16 cellular contexts compared by ENCODE assay signal in genomic region chr1:114750780-114751179, GRCh38. TPM values are rescaled to one million over a fixed set of nuclear protein-coding genes. Genes with fewer than 3 reads are reported as not detected.
DNase-seq lines count a peak whose midpoint lies in the region; ATAC-seq and TF ChIP-seq lines count a peak whose summit lies in the region.
"Had no signal": no experiment of that assay in that cellular context is flagged by ENCODE, and none has a peak within 500 bp of the region (broad histone marks: within the 10 kb centered on the region; RNA-seq: fewer than 3 reads in every experiment).

No MANE protein-coding gene starts in this region.

- no peaks in the 10 kb centered on the region for H3F3A ChIP-seq in smooth muscle cell (ENCODE audit: low read depth)

- H2AFZ ChIP-seq in hepatocyte = no peak overlapping the region
- H2AFZ ChIP-seq in smooth muscle cell (ENCODE audit: low read depth) = no peak overlapping the region

- DNase-seq in left ventricle myocardium inferior (no peak), Right ventricle myocardium inferior (ENCODE audit: missing footprints) (no peak), NCI-H510A treated with DMSO at 0.1 percent for 48 hours (lab: John Stamatoyannopoulos, UW) (peak; percentile 84), hepatocyte (ENCODE audit: low spot score) (no peak), smooth muscle cell (lab: John Stamatoyannopoulos, UW; ENCODE audit: unreplicated experiment) (no peak)
- DNase-seq in effector CD4-positive, alpha-beta T cell = no peak
- DNase-seq: activated CD4-positive, alpha-beta T cell treated with anti-CD3 and anti-CD28 coated beads, Interleukin-2, amount 50 U/mL, for 4 hours; dorsolateral prefrontal cortex; GDM1 had no signal

- no peaks in the 10 kb centered on the region for H3K9me2 ChIP-seq in hepatocyte (replicated peaks; ENCODE audit: insufficient read depth)

- TF ChIP-seq CTCF in left ventricle myocardium inferior (IDR thresholded peaks at IDR 0.05; ENCODE audit: borderline replicate concordance) = no peak
- no peak for TF ChIP-seq CTCF in hepatocyte (IDR thresholded peaks at IDR 0.05; ENCODE audit: poor library complexity)
- TF ChIP-seq CTCF in smooth muscle cell (IDR thresholded peaks at IDR 0.05; ENCODE audit: borderline replicate concordance, insufficient read depth, poor library complexity, severe bottlenecking) = no peak

- H4K20me1 ChIP-seq in hepatocyte (ENCODE audit: insufficient read depth, poor library complexity, severe bottlenecking) (peaks cover 98% of the 10 kb centered on the region), smooth muscle cell (ENCODE audit: low read depth) (peaks cover 100% of the 10 kb centered on the region)

- intact Hi-C loops in left ventricle myocardium inferior (cut with micrococcal nuclease) = no loop called here
- intact Hi-C loops in Right ventricle myocardium inferior (cut with DNase I) = no loop called here

- peak overlapping the region; percentile 77 for H3K27ac ChIP-seq in left ventricle myocardium inferior (replicated peaks)
- H3K27ac ChIP-seq in hepatocyte = no peak overlapping the region
- peak overlapping the region; percentile 29 for H3K27ac ChIP-seq in smooth muscle cell (ENCODE audit: low read depth)
- H3K27ac ChIP-seq: dorsolateral prefrontal cortex, gastroesophageal sphincter had no signal

- peaks cover 100% of the 10 kb centered on the region for H3K79me2 ChIP-seq in hepatocyte
- peaks cover 100% of the 10 kb centered on the region for H3K79me2 ChIP-seq in smooth muscle cell (ENCODE audit: low read depth)

- ATAC-seq in Right ventricle myocardium inferior = no peak
- ATAC-seq in HG03159 (IDR thresholded peaks at IDR 0.05; ENCODE audit: unreplicated experiment) = no peak
- ATAC-seq in GM18517 (IDR thresholded peaks at IDR 0.05; ENCODE audit: unreplicated experiment) = no peak
- ATAC-seq: gastroesophageal sphincter; stimulated activated effector memory CD8-positive, alpha-beta T cell treated with anti-CD3 and anti-CD28 coated beads, Interleukin-12 subunit alpha, Interleukin-12 subunit beta, amount 100 ng/mL, for 72 hours had no signal

- H3K27me3 ChIP-seq in left ventricle myocardium inferior (ENCODE audit: low read depth) (no peaks in the 10 kb centered on the region), hepatocyte (no peaks in the 10 kb centered on the region), smooth muscle cell (ENCODE audit: low read depth) (no peaks in the 10 kb centered on the region)
- H3K27me3 ChIP-seq: dorsolateral prefrontal cortex, gastroesophageal sphincter had no signal

- H3K4me3 ChIP-seq in left ventricle myocardium inferior (peak overlapping the region; percentile 27), hepatocyte (no peak overlapping the region), smooth muscle cell (no peak overlapping the region)
- H3K4me3 ChIP-seq: gastroesophageal sphincter had no signal

- H3K4me1 ChIP-seq in left ventricle myocardium inferior (peaks cover 100% of the 10 kb centered on the region), hepatocyte (ENCODE audit: insufficient read depth) (peaks cover 21% of the 10 kb centered on the region), smooth muscle cell (ENCODE audit: low read depth) (peaks cover 18% of the 10 kb centered on the region)

- H3K4me2 ChIP-seq in hepatocyte (peak overlapping the region; percentile 18), smooth muscle cell (no peak overlapping the region)

- WGBS in hepatocyte (ENCODE audit: low lambda C conversion rate, missing lambda C conversion rate) = 78% methylated on average over 5 of the region's 5 CpGs
- 86% methylated on average over 5 of the region's 5 CpGs for WGBS in smooth muscle cell (ENCODE audit: low lambda C conversion rate)

- no peak overlapping the region for H3K9ac ChIP-seq in smooth muscle cell (ENCODE audit: low read depth)

- no peaks in the 10 kb centered on the region for H3K9me3 ChIP-seq in left ventricle myocardium inferior (replicated peaks)
- H3K9me3 ChIP-seq in hepatocyte (ENCODE audit: low read depth) = no peaks in the 10 kb centered on the region
- no peaks in the 10 kb centered on the region for H3K9me3 ChIP-seq in smooth muscle cell (replicated peaks; ENCODE audit: low read depth)
- H3K9me3 ChIP-seq: gastroesophageal sphincter had no signal

- peaks cover 24% of the 10 kb centered on the region for H3K36me3 ChIP-seq in left ventricle myocardium inferior
- H3K36me3 ChIP-seq in hepatocyte (replicated peaks; ENCODE audit: insufficient read depth, low read depth) = peaks cover 7% of the 10 kb centered on the region
- H3K36me3 ChIP-seq in smooth muscle cell (ENCODE audit: low read depth) = peaks cover 12% of the 10 kb centered on the region

RNA-seq across cellular contexts. Expression of gene CSDE1, which starts 7.0 kb away (rescaled TPM):
- total RNA-seq in left ventricle myocardium inferior = 910 TPM
- 873 TPM for total RNA-seq in Right ventricle myocardium inferior
- total RNA-seq in hepatocyte = 800 and 802 TPM in 2 replicates
- 152 and 161 TPM in 2 replicates for polyA plus RNA-seq in hepatocyte
- total RNA-seq in smooth muscle cell = 768 and 827 TPM in 2 replicates
- 160 and 173 TPM in 2 replicates for polyA plus RNA-seq in smooth muscle cell

RNA-seq across cellular contexts. Expression of gene SIKE1, which starts 29.7 kb away (rescaled TPM):
- 26.0 TPM for total RNA-seq in left ventricle myocardium inferior
- total RNA-seq in Right ventricle myocardium inferior = 34.2 TPM
- 50.1 and 65.2 TPM in 2 replicates for total RNA-seq in hepatocyte
- polyA plus RNA-seq in hepatocyte = 31.9 and 40.5 TPM in 2 replicates
- 70.5 and 84.4 TPM in 2 replicates for total RNA-seq in smooth muscle cell
- polyA plus RNA-seq in smooth muscle cell = 37.0 and 54.8 TPM in 2 replicates

RNA-seq across cellular contexts. Expression of gene NRAS, which starts 34.2 kb away (rescaled TPM):
- total RNA-seq in left ventricle myocardium inferior = 7.6 TPM
- total RNA-seq in Right ventricle myocardium inferior = 7.2 TPM
- total RNA-seq in hepatocyte = 79.4 and 81.6 TPM in 2 replicates
- polyA plus RNA-seq in hepatocyte = 23.6 and 25.7 TPM in 2 replicates
- 84.7 and 105 TPM in 2 replicates for total RNA-seq in smooth muscle cell
- polyA plus RNA-seq in smooth muscle cell = 31.4 and 37.0 TPM in 2 replicates

RNA-seq across cellular contexts. Expression of gene AMPD1, which starts 55.4 kb away (rescaled TPM):
- total RNA-seq in left ventricle myocardium inferior (not detected), Right ventricle myocardium inferior (not detected), hepatocyte (not detected in 2 replicates), smooth muscle cell (not detected in 2 replicates)
- polyA plus RNA-seq in hepatocyte (not detected in 2 replicates), smooth muscle cell (not detected in 2 replicates)
- total RNA-seq: dorsolateral prefrontal cortex, gastroesophageal sphincter, kidney epithelial cell, MCF 10A, neural crest cell had no signal
